Comparison of ENCODE assay signal across 8 cellular contexts in the genomic region with DNA sequence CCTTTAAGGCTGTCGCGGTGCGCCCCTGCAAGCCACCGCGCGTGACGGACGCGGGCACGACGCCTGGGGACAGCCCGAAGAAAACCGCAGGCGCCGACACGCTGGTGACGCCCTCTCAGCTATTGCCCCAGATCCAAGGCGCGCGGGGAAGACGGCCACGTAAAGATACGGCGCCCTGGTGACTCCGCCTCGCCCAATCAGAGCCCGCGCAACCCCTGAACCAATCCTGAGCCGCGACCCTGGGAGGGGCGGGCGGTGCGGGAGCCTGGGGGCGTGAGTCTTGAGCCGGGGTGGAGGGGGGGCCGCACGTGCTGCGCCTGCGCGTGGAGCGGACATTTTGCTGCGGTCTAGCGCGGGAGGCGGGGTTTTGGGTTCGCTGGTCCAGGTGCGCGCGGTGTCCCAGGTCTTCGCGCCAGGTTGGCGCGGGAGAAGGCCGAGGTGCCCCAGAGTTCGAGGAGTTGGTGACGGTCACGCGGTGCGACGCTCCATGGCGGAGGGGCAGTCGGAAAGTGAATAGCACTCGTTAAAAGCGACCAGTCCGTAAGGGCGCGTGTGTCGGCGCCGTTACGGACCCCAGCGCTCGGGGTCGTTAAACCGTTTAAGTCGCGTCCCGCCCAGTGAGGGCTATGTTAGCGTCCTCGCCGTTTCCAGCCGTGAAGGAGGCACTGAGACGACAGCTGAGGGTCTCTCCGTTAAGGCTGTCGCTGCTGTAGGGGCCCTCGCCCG. TPM values are rescaled to one million over a fixed set of nuclear protein-coding genes. Genes with fewer than 3 reads are reported as not detected.
DNase-seq lines count a peak whose midpoint lies in the region; ATAC-seq, FAIRE-seq and TF ChIP-seq lines count a peak whose summit lies in the region.

No MANE protein-coding gene starts in this region.

- FAIRE-seq in HTR-8/SVneo (lab: Jason Lieb, UNC) = peak; percentile 89

- no peaks in the 10 kb centered on the region for H3K27me3 ChIP-seq in Caco-2 (replicated peaks; ENCODE audit: control insufficient read depth, insufficient read depth, low read length)
- H3K27me3 ChIP-seq in endocrine pancreas (ENCODE audit: control insufficient read depth, insufficient read depth, low read length) = no peaks in the 10 kb centered on the region

- H3K9me3 ChIP-seq in Caco-2 (no peaks in the 10 kb centered on the region), endocrine pancreas (ENCODE audit: control insufficient read depth, low read length) (no peaks in the 10 kb centered on the region)

- CTCF ChIA-PET in Caco-2 (lab: Charles Lee) = interaction anchor here (1.6 kb wide), 1 partner anchor 12 kb away, joined by 3 read pairs; no protein-coding TSS in a partner anchor

- H3K9me3 Mint-ChIP-seq in Caco-2 (ENCODE audit: unreplicated experiment) = no peaks in the 10 kb centered on the region

- H3K4me1 Mint-ChIP-seq in Caco-2 (ENCODE audit: low read depth, unreplicated experiment) = peaks cover under 1% of the 10 kb centered on the region

- no peaks in the 10 kb centered on the region for H3K27me3 Mint-ChIP-seq in Caco-2 (ENCODE audit: insufficient read depth, unreplicated experiment)

- H3K36me3 Mint-ChIP-seq in Caco-2 (ENCODE audit: insufficient read depth, unreplicated experiment) = peaks cover 6% of the 10 kb centered on the region

- BruUV-seq in Caco-2 (replicated peaks; lab: Mats Ljungman, UMichigan) = no TSS peak

- H3K4me3 ChIP-seq in Caco-2 (ENCODE audit: low read depth, low read length) (peak overlapping the region; percentile 68), endocrine pancreas (ENCODE audit: control insufficient read depth, insufficient read depth, low read length) (peak overlapping the region; percentile 60)

- intact Hi-C loops in Caco-2 (cut with micrococcal nuclease; ENCODE audit: unreplicated experiment) = loop anchor here (1.0 to 2.0 kb wide), 2 partner anchors 50 to 90 kb away; a partner anchor contains a TSS

- H3K27ac Mint-ChIP-seq in Caco-2 (ENCODE audit: unreplicated experiment) = peak overlapping the region; percentile 95

- DNase-seq in Caco-2 = peak; percentile 96 to 97
- peak; percentile 98 for DNase-seq in HTR-8/SVneo (ENCODE audit: insufficient read length, low spot score)
- peak; percentile 98 for DNase-seq in NOMO-1 treated with DMSO at 0.1 percent for 48 hours (lab: John Stamatoyannopoulos, UW; ENCODE audit: unreplicated experiment)
- DNase-seq in activated CD8-positive, alpha-beta memory T cell treated with anti-CD3 and anti-CD28 coated beads, Interleukin-2, amount 50 U/mL, for 1 hour (ENCODE audit: extremely low read depth) = peak; percentile 94
- DNase-seq in mesenteric fat pad (ENCODE audit: low spot score) = peak; percentile 100
- peak; percentile 90 for DNase-seq in stimulated activated CD8-positive, alpha-beta memory T cell treated with anti-CD3 and anti-CD28 coated beads, Interleukin-15, amount 100 ng/mL, for 1 hour (ENCODE audit: low read depth)

- no peak for TF ChIP-seq CTCF in Caco-2 (IDR thresholded peaks at IDR 0.05; ENCODE audit: insufficient read depth in 1 of 2, low read depth in 1 of 2, low read length in 1 of 2, severe bottlenecking in 1 of 2, unreplicated experiment in 1 of 2)

- H3K9ac ChIP-seq in endocrine pancreas (ENCODE audit: control insufficient read depth, insufficient read depth, low read length) = peak overlapping the region; percentile 83

- H3K36me3 ChIP-seq in Caco-2 (ENCODE audit: control insufficient read depth, insufficient read depth, low read length) (no peaks in the 10 kb centered on the region), endocrine pancreas (ENCODE audit: control insufficient read depth, insufficient read depth, low read length) (no peaks in the 10 kb centered on the region)

- H3K4me3 Mint-ChIP-seq in Caco-2 (ENCODE audit: unreplicated experiment) = peak overlapping the region; percentile 89

- ATAC-seq in GM21381 (IDR thresholded peaks at IDR 0.05; ENCODE audit: unreplicated experiment) = peak; percentile 99

- no peaks in the 10 kb centered on the region for H3K4me1 ChIP-seq in Caco-2
- H3K4me1 ChIP-seq in endocrine pancreas (ENCODE audit: control insufficient read depth, insufficient read depth, low read length) = no peaks in the 10 kb centered on the region

- POLR2A ChIA-PET in Caco-2 (lab: Charles Lee) = interaction anchor here (0.7 to 1.9 kb wide), 2 partner anchors 50 to 662 kb away, joined by 3 to 17 read pairs; a partner anchor contains a TSS

RNA-seq across cellular contexts. Expression of a gene that starts 15.9 kb away (rescaled TPM):
- total RNA-seq in Caco-2 (2022) (not detected in 2 replicates), mesenteric fat pad (1.4 TPM)

RNA-seq across cellular contexts. Expression of a gene that starts 50.1 kb away (rescaled TPM):
- total RNA-seq in Caco-2 (2022) (608 and 612 TPM in 2 replicates), mesenteric fat pad (512 TPM)

Comparison
In these comparisons a context has a peak if more than half of its experiments do, and no peak if none do; other contexts are left out.
1. Peak in every context shown above with its lines: DNase-seq, ATAC-seq and H3K4me3 ChIP-seq.